Comparison of ENCODE assay signal across 22 cellular contexts in the genomic region with DNA sequence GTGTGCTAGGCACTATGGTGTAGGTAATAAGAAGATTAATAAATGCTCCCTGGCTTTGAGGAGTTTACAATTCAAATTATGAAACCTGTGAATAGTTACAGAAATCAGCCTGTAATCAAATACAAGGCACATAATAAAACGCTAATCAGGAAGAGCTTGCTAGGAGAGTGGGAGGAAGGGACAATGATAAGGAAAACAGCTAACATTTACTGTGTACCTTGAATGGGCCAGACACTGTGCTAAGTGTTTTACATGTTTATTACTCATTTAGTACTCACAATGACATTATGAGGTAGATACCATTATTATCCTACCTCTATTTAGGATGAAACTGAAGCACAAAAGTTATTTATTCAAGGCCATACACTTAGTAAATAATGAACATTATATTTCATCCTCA.
"Had no signal": no experiment of that assay in that cellular context is flagged by ENCODE, and none has a peak within 500 bp of the region (broad histone marks: within the 10 kb centered on the region; RNA-seq: fewer than 3 reads in every experiment).

No MANE protein-coding gene starts in this region.

- H3K27me3 Mint-ChIP-seq: activated naive CD8-positive, alpha-beta T cell treated with anti-CD3 and anti-CD28 coated beads, Interleukin-2, amount 10 ng/mL, durations not matched to agents 7 days and 5 days; activated T-cell treated with anti-CD3 and anti-CD28 coated beads, Interleukin-2, amount 50 U/mL, for 24 hours; activated T-helper 17 cell treated with anti-CD3 and anti-CD28 coated beads, Interleukin-2, amount 50 U/mL, for 72 hours had no signal

- H3K36me3 ChIP-seq: ovary had no signal

- H3K4me1 Mint-ChIP-seq: activated naive CD8-positive, alpha-beta T cell treated with anti-CD3 and anti-CD28 coated beads, Interleukin-2, amount 10 ng/mL, durations not matched to agents 7 days and 5 days had no signal

- H3K27ac Mint-ChIP-seq: activated naive CD8-positive, alpha-beta T cell treated with anti-CD3 and anti-CD28 coated beads, Interleukin-2, amount 10 ng/mL, durations not matched to agents 7 days and 5 days; mesothelial cell of epicardium; nephron had no signal

- DNase-seq: activated CD4-positive, alpha-beta T cell treated with anti-CD3 and anti-CD28 coated beads for 1 hour; activated CD4-positive, alpha-beta T cell treated with anti-CD3 and anti-CD28 coated beads, Interleukin-2, amount 50 U/mL, for 4 hours; activated CD8-positive, alpha-beta memory T cell treated with anti-CD3 and anti-CD28 coated beads for 24 hours; activated CD8-positive, alpha-beta memory T cell treated with anti-CD3 and anti-CD28 coated beads, Interleukin-2, amount 50 U/mL, for 4 hours; activated naive CD8-positive, alpha-beta T cell treated with anti-CD3 and anti-CD28 coated beads, Interleukin-2, amount 10 ng/mL, durations not matched to agents 7 days and 5 days; activated T-cell treated with anti-CD3 and anti-CD28 coated beads, Interleukin-2, amount 50 U/mL, for 24 hours; amygdala; effector CD8-positive, alpha-beta T cell; foreskin melanocyte; kidney glomerular epithelial cell; left ventricle myocardium inferior; ovary; right cardiac atrium; stimulated activated CD4-positive, alpha-beta T cell treated with anti-CD3 and anti-CD28 coated beads, Interleukin-12 subunit alpha, Interleukin-12 subunit beta, amount 100 ng/mL, for 4 hours; stimulated activated CD4-positive, alpha-beta T cell treated with anti-CD3 and anti-CD28 coated beads, Interleukin-4, amount 100 ng/mL, for 4 hours; stimulated activated naive CD8-positive, alpha-beta T cell treated with anti-CD3 and anti-CD28 coated beads, Interleukin-15, Interleukin-2, amounts not matched to agents 100 U/mL and 50 U/mL, for 24 hours; thyroid gland had no signal

- H3K9me3 Mint-ChIP-seq: activated naive CD8-positive, alpha-beta T cell treated with anti-CD3 and anti-CD28 coated beads, Interleukin-2, amount 10 ng/mL, durations not matched to agents 7 days and 5 days; activated T-cell treated with anti-CD3 and anti-CD28 coated beads, Interleukin-2, amount 50 U/mL, for 24 hours; activated T-helper 17 cell treated with anti-CD3 and anti-CD28 coated beads, Interleukin-2, amount 50 U/mL, for 72 hours; mesothelial cell of epicardium; nephron had no signal

- ATAC-seq: activated T-helper 17 cell treated with anti-CD3 and anti-CD28 coated beads, Interleukin-2, amount 50 U/mL, for 72 hours; esophagus mucosa; right cardiac atrium; stimulated activated naive CD8-positive, alpha-beta T cell treated with anti-CD3 and anti-CD28 coated beads, Interleukin-15, Interleukin-2, amounts not matched to agents 100 U/mL and 50 U/mL, for 24 hours had no signal

- H3K4me1 ChIP-seq: thyroid gland had no signal

- H3K4me3 ChIP-seq: left ventricle myocardium inferior, ovary, thyroid gland had no signal

- H3K9me3 ChIP-seq: left ventricle myocardium inferior, neutrophil, ovary, thyroid gland had no signal

- H3K27me3 ChIP-seq: neutrophil, ovary, thyroid gland had no signal

- H3K4me3 Mint-ChIP-seq: activated naive CD8-positive, alpha-beta T cell treated with anti-CD3 and anti-CD28 coated beads, Interleukin-2, amount 10 ng/mL, durations not matched to agents 7 days and 5 days; activated T-cell treated with anti-CD3 and anti-CD28 coated beads, Interleukin-2, amount 50 U/mL, for 24 hours; activated T-helper 17 cell treated with anti-CD3 and anti-CD28 coated beads, Interleukin-2, amount 50 U/mL, for 72 hours; mesothelial cell of epicardium; nephron had no signal

- H3K27ac ChIP-seq: left ventricle myocardium inferior, neutrophil, ovary, thyroid gland had no signal
